ENCODE assay signal across 8 cellular contexts in the genomic region with DNA sequence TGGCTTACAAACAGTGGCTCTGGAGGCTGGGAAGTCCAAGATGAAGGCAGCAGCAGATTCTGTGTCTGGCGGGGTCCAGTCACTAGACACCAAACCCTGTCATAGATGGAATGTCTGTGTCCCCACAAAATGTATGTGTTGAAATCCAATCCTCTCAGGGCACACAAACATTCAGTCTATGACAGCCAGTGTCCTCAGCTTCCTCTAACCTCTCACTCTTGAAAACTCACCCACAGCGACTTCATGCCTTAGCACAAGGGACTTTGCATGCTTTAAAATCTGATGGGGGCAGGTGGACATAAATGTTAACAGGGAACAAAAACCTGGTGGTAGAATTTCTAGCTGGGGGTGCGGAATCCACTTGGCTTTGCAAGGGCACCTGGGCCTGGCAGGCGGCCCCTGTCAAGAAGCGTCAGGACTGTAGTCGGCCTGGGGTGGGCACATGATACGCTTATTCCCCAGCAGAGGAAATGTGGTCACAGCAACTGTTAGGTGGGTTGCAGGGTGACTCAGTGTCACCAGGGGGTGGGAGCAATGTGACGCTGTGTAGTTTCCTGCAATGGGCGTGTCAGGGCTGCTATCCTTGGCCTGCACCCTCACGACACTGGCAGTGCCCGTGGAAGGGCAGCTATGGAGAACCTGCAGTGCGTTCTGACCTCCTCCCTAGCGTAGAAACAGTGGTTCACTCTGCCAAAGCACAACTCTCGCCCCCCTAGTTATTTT. TPM values are rescaled to one million over a fixed set of nuclear protein-coding genes. Genes with fewer than 3 reads are reported as not detected.
DNase-seq lines count a peak whose midpoint lies in the region; ATAC-seq and TF ChIP-seq lines count a peak whose summit lies in the region.

No MANE protein-coding gene starts in this region.

- H3K36me3 Mint-ChIP-seq in activated T-helper 1 cell treated with anti-CD3 and anti-CD28 coated beads, Interleukin-12 subunit alpha, Interleukin-12 subunit beta, Interleukin-2, Interleukin-4 antibody, amounts not matched to agents 30 ng/mL and 10 ng/mL and 1 ng/mL, durations not matched to agents 14 hours and 24 hours and 36 hours (ENCODE audit: low read depth) = no peaks in the 10 kb centered on the region
- H3K36me3 Mint-ChIP-seq in natural killer cell treated with Interleukin-12 subunit alpha and Interleukin-12 subunit beta and Interleukin-15 and Interleukin-18, amount 100 ng/mL, for 72 hours = peaks cover 5% of the 10 kb centered on the region
- H3K36me3 Mint-ChIP-seq in nephron progenitor cell (ENCODE audit: low read depth) = no peaks in the 10 kb centered on the region

- DNase-seq in heart right ventricle = no peak
- no peak for DNase-seq in left ventricle myocardium inferior
- no peak for DNase-seq in activated T-helper 1 cell treated with anti-CD3 and anti-CD28 coated beads, Interleukin-12 subunit alpha, Interleukin-12 subunit beta, Interleukin-2, Interleukin-4 antibody, amounts not matched to agents 30 ng/mL and 10 ng/mL and 1 ng/mL, durations not matched to agents 14 hours and 24 hours and 36 hours (ENCODE audit: low spot score)
- peak; percentile 94 for DNase-seq in natural killer cell treated with Interleukin-12 subunit alpha and Interleukin-12 subunit beta and Interleukin-15 and Interleukin-18, amount 100 ng/mL, for 72 hours (ENCODE audit: low spot score)
- DNase-seq in nephron progenitor cell = no peak
- DNase-seq in SHP77 treated with DMSO at 0.1 percent for 48 hours (lab: John Stamatoyannopoulos, UW) = no peak

- H3K27ac ChIP-seq in heart right ventricle (peak overlapping the region in 1 of 10 donors; percentile 73), left ventricle myocardium inferior (replicated peaks) (no peak overlapping the region)

- TF ChIP-seq CTCF in heart right ventricle (IDR thresholded peaks at IDR 0.05) (no peak), left ventricle myocardium inferior (IDR thresholded peaks at IDR 0.05; ENCODE audit: borderline replicate concordance) (no peak), nephron progenitor cell (IDR thresholded peaks at IDR 0.05) (no peak)

- peak in 6 of 8 donors; percentile 31 to 63 (median 46) for ATAC-seq in heart right ventricle
- peak; percentile 92 to 96 for ATAC-seq in natural killer cell treated with Interleukin-12 subunit alpha and Interleukin-12 subunit beta and Interleukin-15 and Interleukin-18, amount 100 ng/mL, for 72 hours
- ATAC-seq in HG02759 (IDR thresholded peaks at IDR 0.05; ENCODE audit: unreplicated experiment) = no peak
- ATAC-seq in GM18517 (IDR thresholded peaks at IDR 0.05; ENCODE audit: unreplicated experiment) = no peak

- H3K27me3 Mint-ChIP-seq in activated T-helper 1 cell treated with anti-CD3 and anti-CD28 coated beads, Interleukin-12 subunit alpha, Interleukin-12 subunit beta, Interleukin-2, Interleukin-4 antibody, amounts not matched to agents 30 ng/mL and 10 ng/mL and 1 ng/mL, durations not matched to agents 14 hours and 24 hours and 36 hours (ENCODE audit: insufficient read depth) = peaks cover 7% of the 10 kb centered on the region
- no peaks in the 10 kb centered on the region for H3K27me3 Mint-ChIP-seq in natural killer cell treated with Interleukin-12 subunit alpha and Interleukin-12 subunit beta and Interleukin-15 and Interleukin-18, amount 100 ng/mL, for 72 hours
- peaks cover 2% of the 10 kb centered on the region for H3K27me3 Mint-ChIP-seq in nephron progenitor cell (ENCODE audit: low read depth, poor library complexity)

- no peaks in the 10 kb centered on the region for H3K9me3 Mint-ChIP-seq in activated T-helper 1 cell treated with anti-CD3 and anti-CD28 coated beads, Interleukin-12 subunit alpha, Interleukin-12 subunit beta, Interleukin-2, Interleukin-4 antibody, amounts not matched to agents 30 ng/mL and 10 ng/mL and 1 ng/mL, durations not matched to agents 14 hours and 24 hours and 36 hours
- H3K9me3 Mint-ChIP-seq in natural killer cell treated with Interleukin-12 subunit alpha and Interleukin-12 subunit beta and Interleukin-15 and Interleukin-18, amount 100 ng/mL, for 72 hours = peaks cover 9% of the 10 kb centered on the region
- no peaks in the 10 kb centered on the region for H3K9me3 Mint-ChIP-seq in nephron progenitor cell

- H3K4me3 ChIP-seq in heart right ventricle = no peak overlapping the region
- no peak overlapping the region for H3K4me3 ChIP-seq in left ventricle myocardium inferior

- peak overlapping the region; percentile 91 for H3K27ac Mint-ChIP-seq in activated T-helper 1 cell treated with anti-CD3 and anti-CD28 coated beads, Interleukin-12 subunit alpha, Interleukin-12 subunit beta, Interleukin-2, Interleukin-4 antibody, amounts not matched to agents 30 ng/mL and 10 ng/mL and 1 ng/mL, durations not matched to agents 14 hours and 24 hours and 36 hours
- H3K27ac Mint-ChIP-seq in natural killer cell treated with Interleukin-12 subunit alpha and Interleukin-12 subunit beta and Interleukin-15 and Interleukin-18, amount 100 ng/mL, for 72 hours = peak overlapping the region; percentile 98 to 100
- no peak overlapping the region for H3K27ac Mint-ChIP-seq in nephron progenitor cell

- WGBS in heart right ventricle, 2 donors = 77 to 91% methylated on average over 14 of the region's 14 CpGs

- H3K4me1 ChIP-seq in heart right ventricle (peaks cover 0 to 54% (median 13%) of the 10 kb centered on the region in 9 donors), left ventricle myocardium inferior (peaks cover 47% of the 10 kb centered on the region)

- H3K4me3 Mint-ChIP-seq in activated T-helper 1 cell treated with anti-CD3 and anti-CD28 coated beads, Interleukin-12 subunit alpha, Interleukin-12 subunit beta, Interleukin-2, Interleukin-4 antibody, amounts not matched to agents 30 ng/mL and 10 ng/mL and 1 ng/mL, durations not matched to agents 14 hours and 24 hours and 36 hours = peak overlapping the region; percentile 47
- H3K4me3 Mint-ChIP-seq in natural killer cell treated with Interleukin-12 subunit alpha and Interleukin-12 subunit beta and Interleukin-15 and Interleukin-18, amount 100 ng/mL, for 72 hours = peak overlapping the region; percentile 88
- no peak overlapping the region for H3K4me3 Mint-ChIP-seq in nephron progenitor cell

- H3K4me1 Mint-ChIP-seq in activated T-helper 1 cell treated with anti-CD3 and anti-CD28 coated beads, Interleukin-12 subunit alpha, Interleukin-12 subunit beta, Interleukin-2, Interleukin-4 antibody, amounts not matched to agents 30 ng/mL and 10 ng/mL and 1 ng/mL, durations not matched to agents 14 hours and 24 hours and 36 hours (ENCODE audit: low read depth) = peaks cover 46% of the 10 kb centered on the region
- peaks cover 75 to 89% of the 10 kb centered on the region in 2 donors for H3K4me1 Mint-ChIP-seq in natural killer cell treated with Interleukin-12 subunit alpha and Interleukin-12 subunit beta and Interleukin-15 and Interleukin-18, amount 100 ng/mL, for 72 hours (ENCODE audit: low read depth in 2 of 2)
- peaks cover 7% of the 10 kb centered on the region for H3K4me1 Mint-ChIP-seq in nephron progenitor cell

- H3K36me3 ChIP-seq in heart right ventricle (no peaks in the 10 kb centered on the region), left ventricle myocardium inferior (no peaks in the 10 kb centered on the region)

- intact Hi-C loops in heart right ventricle (cut with DNase I) (no loop called here), left ventricle myocardium inferior (cut with micrococcal nuclease) (no loop called here)
- intact Hi-C loops in activated T-helper 1 cell treated with anti-CD3 and anti-CD28 coated beads, Interleukin-12 subunit alpha, Interleukin-12 subunit beta, Interleukin-2, Interleukin-4 antibody, amounts not matched to agents 30 ng/mL and 10 ng/mL and 1 ng/mL, durations not matched to agents 14 hours and 24 hours and 36 hours (cut with micrococcal nuclease) = loop anchor here (10.0 kb wide), 1 partner anchor 53 kb away; no protein-coding TSS in a partner anchor

- H3K9me3 ChIP-seq in heart right ventricle = no peaks in the 10 kb centered on the region
- no peaks in the 10 kb centered on the region for H3K9me3 ChIP-seq in left ventricle myocardium inferior (replicated peaks)

- no peaks in the 10 kb centered on the region for H3K27me3 ChIP-seq in heart right ventricle
- H3K27me3 ChIP-seq in left ventricle myocardium inferior (ENCODE audit: low read depth) = no peaks in the 10 kb centered on the region

RNA-seq across cellular contexts. Expression of a gene that starts 17.7 kb away (rescaled TPM):
- 10 to 100 TPM in 8 of 10 donors, 1 to 10 TPM in 2; 9.4 to 24.0 (median 12.7) TPM for total RNA-seq in heart right ventricle
- polyA plus RNA-seq in heart right ventricle = 1 to 10 TPM; 7.2 to 9.0 TPM
- 13.8 TPM for total RNA-seq in left ventricle myocardium inferior
- total RNA-seq in activated T-helper 1 cell treated with anti-CD3 and anti-CD28 coated beads, Interleukin-12 subunit alpha, Interleukin-12 subunit beta, Interleukin-2, Interleukin-4 antibody, amounts not matched to agents 30 ng/mL and 10 ng/mL and 1 ng/mL, durations not matched to agents 14 hours and 24 hours and 36 hours = 34.7 and 35.3 TPM in 2 replicates
- total RNA-seq in natural killer cell treated with Interleukin-12 subunit alpha and Interleukin-12 subunit beta and Interleukin-15 and Interleukin-18, amount 100 ng/mL, for 72 hours = 100 to 1,000 TPM; 151 to 202 TPM

Comparison
In these comparisons a context has a peak if more than half of its experiments do, and no peak if none do; other contexts are left out.
1. ATAC-seq: peak in heart right ventricle (6 of 8) and natural killer cell treated with Interleukin-12 subunit alpha and Interleukin-12 subunit beta and Interleukin-15 and Interleukin-18, amount 100 ng/mL, for 72 hours (2 of 2); none in HG02759 (single experiment) and GM18517 (single experiment).